In genomic region chr19:3507371-3508120, GRCh38 we compare ENCODE assay signal across 8 cellular contexts. TPM values are rescaled to one million over a fixed set of nuclear protein-coding genes. Genes with fewer than 3 reads are reported as not detected.
DNase-seq lines count a peak whose midpoint lies in the region; ATAC-seq and TF ChIP-seq lines count a peak whose summit lies in the region.

No MANE protein-coding gene starts in this region.

- WGBS in mesenchymal stem cell, result 26% methylated on average over 22 of the region's 31 CpGs
- 29 to 31% methylated on average over 24 to 31 of the region's 31 CpGs for WGBS in testis, 2 donors

- no peak for TF ChIP-seq POLR2A in testis (IDR thresholded peaks at IDR 0.05)

- no peak overlapping the region for H2AFZ ChIP-seq in mesenchymal stem cell (ENCODE audit: low read depth, low read length)

- intact Hi-C loops in testis (cut with DNase I; ENCODE audit: low total_unique reads), result no loop called here

- H3K18ac ChIP-seq in mesenchymal stem cell (ENCODE audit: low read depth in 1 of 2, low read length in 2 of 2), result no peak overlapping the region

- H2BK120ac ChIP-seq in mesenchymal stem cell (ENCODE audit: low read depth, low read length), result no peak overlapping the region

- no peak overlapping the region for H2BK12ac ChIP-seq in mesenchymal stem cell (ENCODE audit: low read length in 2 of 2)

- peak overlapping the region; percentile 91 for H3K9ac ChIP-seq in mesenchymal stem cell (ENCODE audit: low read length)

- TF ChIP-seq CTCF in DOHH2 (IDR thresholded peaks at IDR 0.05; ENCODE audit: low read depth, low read length, poor library complexity, severe bottlenecking) (no peak), RWPE2 (IDR thresholded peaks at IDR 0.05; ENCODE audit: poor library complexity, severe bottlenecking) (no peak), testis (IDR thresholded peaks at IDR 0.05) (no peak)

- peaks cover 3% of the 10 kb centered on the region for H3K79me1 ChIP-seq in mesenchymal stem cell (replicated peaks; ENCODE audit: low read length, poor library complexity, severe bottlenecking)

- peak overlapping the region in 1 of 2 experiments; percentile 90 for H3K14ac ChIP-seq in mesenchymal stem cell (ENCODE audit: low read length in 2 of 2)

- no peaks in the 10 kb centered on the region; the same call in 1 of the 2 replicates for H3F3A ChIP-seq in DOHH2 (ENCODE audit: control insufficient read depth, insufficient read depth)

- DNase-seq in RWPE2 (ENCODE audit: low spot score) (no peak), cerebellar cortex (ENCODE audit: low spot score) (peak; percentile 22), mesenchymal stem cell (peak; percentile 40), testis (peak; percentile 21), NAMALWA (ENCODE audit: low spot score) (no peak), dedifferentiated amniotic fluid mesenchymal stem cell (ENCODE audit: extremely low spot score) (no peak)

- no peaks in the 10 kb centered on the region for H3K9me3 ChIP-seq in DOHH2 (ENCODE audit: control insufficient read depth, insufficient read depth, low read length)
- no peaks in the 10 kb centered on the region for H3K9me3 ChIP-seq in RWPE2 (ENCODE audit: severe bottlenecking)
- no peaks in the 10 kb centered on the region for H3K9me3 ChIP-seq in mesenchymal stem cell (ENCODE audit: control insufficient read depth, low read length)
- no peaks in the 10 kb centered on the region for H3K9me3 ChIP-seq in testis

- H3K4me1 ChIP-seq in DOHH2 (ENCODE audit: control insufficient read depth, low read length) (peaks cover 20% of the 10 kb centered on the region), RWPE2 (ENCODE audit: insufficient read depth, poor library complexity, severe bottlenecking) (peaks cover 19% of the 10 kb centered on the region), mesenchymal stem cell (ENCODE audit: control insufficient read depth, insufficient read depth, low read depth, low read length) (peaks cover 44% of the 10 kb centered on the region), testis (peaks cover 18% of the 10 kb centered on the region)

- peaks cover 10% of the 10 kb centered on the region; the same call in 1 of the 2 replicates for H4K20me1 ChIP-seq in DOHH2 (ENCODE audit: control insufficient read depth, insufficient read depth, low read depth, low read length)

- H2BK5ac ChIP-seq in mesenchymal stem cell (ENCODE audit: low read depth, low read length, poor library complexity, severe bottlenecking), result no peak overlapping the region

- H3K79me2 ChIP-seq in DOHH2 (ENCODE audit: control insufficient read depth, low read length), result peaks cover 64% of the 10 kb centered on the region

- no peak for ATAC-seq in RWPE2 (ENCODE audit: low read depth)
- no peak for ATAC-seq in HG03460 (IDR thresholded peaks at IDR 0.05; ENCODE audit: unreplicated experiment)

- H3K36me3 ChIP-seq in DOHH2 (ENCODE audit: control insufficient read depth, low read length), result peaks cover 36% of the 10 kb centered on the region
- H3K36me3 ChIP-seq in RWPE2 (ENCODE audit: low read depth), result peaks cover 33% of the 10 kb centered on the region
- H3K36me3 ChIP-seq in mesenchymal stem cell (ENCODE audit: control insufficient read depth in 1 of 2, insufficient read depth in 2 of 2, low read depth in 1 of 2, low read length in 2 of 2), result peaks cover 19 to 38% of the 10 kb centered on the region in 2 experiments
- H3K36me3 ChIP-seq in testis (ENCODE audit: low read depth, missing control alignments), result no peaks in the 10 kb centered on the region

- no peak overlapping the region for H4K91ac ChIP-seq in mesenchymal stem cell (ENCODE audit: low read length)

- peak overlapping the region; percentile 48 for H4K8ac ChIP-seq in mesenchymal stem cell (ENCODE audit: low read length)

- H3K4me3 ChIP-seq in DOHH2 (ENCODE audit: low read length) (peak overlapping the region; percentile 89), RWPE2 (ENCODE audit: severe bottlenecking) (peak overlapping the region; percentile 98), mesenchymal stem cell (ENCODE audit: insufficient read depth in 1 of 2, low read depth in 1 of 2, low read length in 2 of 2) (peak overlapping the region; percentile 92 to 96), testis (peak overlapping the region; percentile 70 to 93)

- peak overlapping the region in 1 of 2 experiments; percentile 79 for H3K4ac ChIP-seq in mesenchymal stem cell (ENCODE audit: low read depth in 1 of 2, low read length in 2 of 2)

- H3K27me3 ChIP-seq in DOHH2 (ENCODE audit: control insufficient read depth, low read length) (no peaks in the 10 kb centered on the region), RWPE2 (ENCODE audit: insufficient read depth, poor library complexity, severe bottlenecking) (no peaks in the 10 kb centered on the region), mesenchymal stem cell (ENCODE audit: control insufficient read depth in 1 of 2, insufficient read depth in 1 of 2, low read length in 2 of 2) (no peaks in the 10 kb centered on the region), testis (no peaks in the 10 kb centered on the region)

- H3K23ac ChIP-seq in mesenchymal stem cell (ENCODE audit: low read length in 2 of 2), result peak overlapping the region; percentile 37 to 61

- H3K4me2 ChIP-seq in DOHH2 (ENCODE audit: low read length) (peak overlapping the region; percentile 93), mesenchymal stem cell (ENCODE audit: low read length, poor library complexity, severe bottlenecking) (peak overlapping the region; percentile 87)

- H3K9me2 ChIP-seq in DOHH2 (replicated peaks; ENCODE audit: control insufficient read depth, low read length), result no peaks in the 10 kb centered on the region

- H3K27ac ChIP-seq in DOHH2 (ENCODE audit: low read depth, low read length) (no peak overlapping the region), RWPE2 (ENCODE audit: poor library complexity, severe bottlenecking) (peak overlapping the region; percentile 74), mesenchymal stem cell (ENCODE audit: low read length, poor library complexity, severe bottlenecking) (peak overlapping the region; percentile 24), testis (peak overlapping the region in 1 of 2 donors; percentile 79)

- peak overlapping the region; percentile 29 for H2AK5ac ChIP-seq in mesenchymal stem cell (ENCODE audit: low read length, severe bottlenecking)

- H2BK15ac ChIP-seq in mesenchymal stem cell (ENCODE audit: low read depth, poor library complexity, severe bottlenecking), result no peak overlapping the region

RNA-seq across cellular contexts. Expression of gene FZR1, which starts 1.4 kb away (rescaled TPM):
- 30.7 TPM for polyA plus RNA-seq in mesenchymal stem cell (2013, experiment 1 of 2)
- 28.8 TPM for polyA plus RNA-seq in mesenchymal stem cell (2013, experiment 2 of 2)
- 10 to 100 TPM; 91.2 to 95.1 TPM for total RNA-seq in testis
- polyA plus RNA-seq in testis (ENCODE audit: insufficient read depth, low read depth, low replicate concordance), result 123 TPM

RNA-seq across cellular contexts. Expression of gene DOHH, which starts 7.1 kb away (rescaled TPM):
- polyA plus RNA-seq in mesenchymal stem cell (2013, experiment 1 of 2), result 4.2 TPM
- polyA plus RNA-seq in mesenchymal stem cell (2013, experiment 2 of 2), result 3.8 TPM
- 10 to 100 TPM; 23.5 to 29.1 TPM for total RNA-seq in testis
- polyA plus RNA-seq in testis (ENCODE audit: insufficient read depth, low read depth, low replicate concordance), result 10.7 TPM

RNA-seq across cellular contexts. Expression of gene SMIM44, which starts 24.3 kb away (rescaled TPM):
- not detected for polyA plus RNA-seq in mesenchymal stem cell (2013, experiment 1 of 2)
- not detected for polyA plus RNA-seq in mesenchymal stem cell (2013, experiment 2 of 2)
- not detected for total RNA-seq in testis
- polyA plus RNA-seq in testis (ENCODE audit: insufficient read depth, low read depth, low replicate concordance), result not detected

RNA-seq across cellular contexts. Expression of gene SMIM24, which starts 27.2 kb away (rescaled TPM):
- 0.18 TPM for polyA plus RNA-seq in mesenchymal stem cell (2013, experiment 1 of 2)
- not detected for polyA plus RNA-seq in mesenchymal stem cell (2013, experiment 2 of 2)
- 1 to 10 TPM; 1.3 to 3.1 TPM for total RNA-seq in testis
- 10.1 TPM for polyA plus RNA-seq in testis (ENCODE audit: insufficient read depth, low read depth, low replicate concordance)

RNA-seq across cellular contexts. Expression of gene TEKTIP1, which starts 31.4 kb away (rescaled TPM):
- polyA plus RNA-seq in mesenchymal stem cell (2013, experiment 1 of 2), result not detected
- polyA plus RNA-seq in mesenchymal stem cell (2013, experiment 2 of 2), result not detected
- total RNA-seq in testis, result 10 to 100 TPM; 35.8 to 55.9 TPM
- polyA plus RNA-seq in testis (ENCODE audit: insufficient read depth, low read depth, low replicate concordance), result 68.2 TPM

Comparison
In these comparisons a context has a peak if more than half of its experiments do, and no peak if none do; other contexts are left out.
1. DNase-seq: peak in cerebellar cortex (single experiment), mesenchymal stem cell (single experiment) and testis (single experiment); none in RWPE2 (single experiment), NAMALWA (single experiment) and dedifferentiated amniotic fluid mesenchymal stem cell (single experiment).
2. Peak in every context shown above with its lines, with median percentiles within 50 percentile points of each other: H3K4me3 ChIP-seq.